Comparison of ENCODE assay signal across 18 cellular contexts in genomic region chr22:28548411-28548810, GRCh38.
"Had no signal": no experiment of that assay in that cellular context is flagged by ENCODE, and none has a peak within 500 bp of the region (broad histone marks: within the 10 kb centered on the region; RNA-seq: fewer than 3 reads in every experiment).

No MANE protein-coding gene starts in this region.

- DNase-seq: activated B cell treated with CpG ODN at 0.5 μM for 24 hours; activated CD4-positive, alpha-beta T cell treated with anti-CD3 and anti-CD28 coated beads, Interleukin-2, amount 10 ng/mL, durations not matched to agents 24 days and 14 days; activated CD8-positive, alpha-beta memory T cell treated with anti-CD3 and anti-CD28 coated beads for 24 hours; activated naive CD4-positive, alpha-beta T cell treated with anti-CD3 and anti-CD28 coated beads for 36 hours; cortex of kidney; effector CD8-positive, alpha-beta T cell; foreskin melanocyte; heart right ventricle; islet precursor cell; mammary epithelial cell; occipital lobe; sigmoid colon; stimulated activated CD4-positive, alpha-beta T cell treated with anti-CD3 and anti-CD28 coated beads, Interleukin-12 subunit alpha, Interleukin-12 subunit beta, amount 100 ng/mL, for 4 hours; stimulated activated naive CD8-positive, alpha-beta T cell treated with anti-CD3 and anti-CD28 coated beads, Interleukin-15, amount 100 ng/mL, for 72 hours; testis; uterus had no signal

- H3K27ac Mint-ChIP-seq: activated B cell treated with CpG ODN at 0.5 μM for 24 hours; activated CD4-positive, alpha-beta T cell treated with anti-CD3 and anti-CD28 coated beads, Interleukin-2, amount 10 ng/mL, durations not matched to agents 24 days and 14 days; activated naive CD4-positive, alpha-beta T cell treated with anti-CD3 and anti-CD28 coated beads for 36 hours; natural killer cell treated with Interleukin-12 subunit alpha and Interleukin-12 subunit beta and Interleukin-15 and Interleukin-18, amount 100 ng/mL, for 72 hours; stimulated activated naive CD8-positive, alpha-beta T cell treated with anti-CD3 and anti-CD28 coated beads, Interleukin-15, amount 100 ng/mL, for 72 hours had no signal

- H3K27ac ChIP-seq: heart right ventricle, sigmoid colon, testis, uterus had no signal

- H3K4me3 Mint-ChIP-seq: activated B cell treated with CpG ODN at 0.5 μM for 24 hours; activated CD4-positive, alpha-beta T cell treated with anti-CD3 and anti-CD28 coated beads, Interleukin-2, amount 10 ng/mL, durations not matched to agents 24 days and 14 days; activated naive CD4-positive, alpha-beta T cell treated with anti-CD3 and anti-CD28 coated beads for 36 hours; natural killer cell treated with Interleukin-12 subunit alpha and Interleukin-12 subunit beta and Interleukin-15 and Interleukin-18, amount 100 ng/mL, for 72 hours; stimulated activated naive CD8-positive, alpha-beta T cell treated with anti-CD3 and anti-CD28 coated beads, Interleukin-15, amount 100 ng/mL, for 72 hours had no signal

- H3K36me3 ChIP-seq: heart right ventricle, sigmoid colon, uterus had no signal

- ATAC-seq: heart right ventricle; left lobe of liver; natural killer cell treated with Interleukin-12 subunit alpha and Interleukin-12 subunit beta and Interleukin-15 and Interleukin-18, amount 100 ng/mL, for 72 hours; stimulated activated naive CD8-positive, alpha-beta T cell treated with anti-CD3 and anti-CD28 coated beads, Interleukin-15, amount 100 ng/mL, for 72 hours had no signal

- H3K4me3 ChIP-seq: heart right ventricle, sigmoid colon, testis, uterus had no signal

- H3K9me3 ChIP-seq: sigmoid colon, testis, uterus had no signal

- H3K27me3 ChIP-seq: heart right ventricle, sigmoid colon, testis, uterus had no signal

- H3K4me1 ChIP-seq: testis, uterus had no signal

- H3K36me3 Mint-ChIP-seq: natural killer cell treated with Interleukin-12 subunit alpha and Interleukin-12 subunit beta and Interleukin-15 and Interleukin-18, amount 100 ng/mL, for 72 hours had no signal

- H3K4me1 Mint-ChIP-seq: activated B cell treated with CpG ODN at 0.5 μM for 24 hours; activated CD4-positive, alpha-beta T cell treated with anti-CD3 and anti-CD28 coated beads, Interleukin-2, amount 10 ng/mL, durations not matched to agents 24 days and 14 days; stimulated activated naive CD8-positive, alpha-beta T cell treated with anti-CD3 and anti-CD28 coated beads, Interleukin-15, amount 100 ng/mL, for 72 hours had no signal

- H3K27me3 Mint-ChIP-seq: activated B cell treated with CpG ODN at 0.5 μM for 24 hours had no signal

- H3K9me3 Mint-ChIP-seq: activated B cell treated with CpG ODN at 0.5 μM for 24 hours; activated CD4-positive, alpha-beta T cell treated with anti-CD3 and anti-CD28 coated beads, Interleukin-2, amount 10 ng/mL, durations not matched to agents 24 days and 14 days; natural killer cell treated with Interleukin-12 subunit alpha and Interleukin-12 subunit beta and Interleukin-15 and Interleukin-18, amount 100 ng/mL, for 72 hours; stimulated activated naive CD8-positive, alpha-beta T cell treated with anti-CD3 and anti-CD28 coated beads, Interleukin-15, amount 100 ng/mL, for 72 hours had no signal
